Comparison of ENCODE assay signal across 2 cellular contexts in genomic region chr16:49588729-49589384, GRCh38.
A peak's percentile ranks its signal among the peaks of the same experiment; 100 is the strongest.
TF ChIP-seq lines count a peak whose summit lies in the region.

No MANE protein-coding gene starts in this region.

TF ChIP-seq in IMR-90, 13 proteins besides CTCF, POLR2A, EP300 and RAD21 (continued from another document):
- no peak for TF ChIP-seq CHD1 (IDR thresholded peaks at IDR 0.05; ENCODE audit: low read depth, low read length)
- TF ChIP-seq, protein P1, sequence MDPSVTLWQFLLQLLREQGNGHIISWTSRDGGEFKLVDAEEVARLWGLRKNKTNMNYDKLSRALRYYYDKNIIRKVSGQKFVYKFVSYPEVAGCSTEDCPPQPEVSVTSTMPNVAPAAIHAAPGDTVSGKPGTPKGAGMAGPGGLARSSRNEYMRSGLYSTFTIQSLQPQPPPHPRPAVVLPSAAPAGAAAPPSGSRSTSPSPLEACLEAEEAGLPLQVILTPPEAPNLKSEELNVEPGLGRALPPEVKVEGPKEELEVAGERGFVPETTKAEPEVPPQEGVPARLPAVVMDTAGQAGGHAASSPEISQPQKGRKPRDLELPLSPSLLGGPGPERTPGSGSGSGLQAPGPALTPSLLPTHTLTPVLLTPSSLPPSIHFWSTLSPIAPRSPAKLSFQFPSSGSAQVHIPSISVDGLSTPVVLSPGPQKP (IDR thresholded peaks at IDR 0.05; ENCODE audit: borderline replicate concordance, low read depth, low read length), result no peak
- no peak for TF ChIP-seq USF2 (IDR thresholded peaks at IDR 0.05; ENCODE audit: low read depth, low read length)
- no peak for TF ChIP-seq MAFK (IDR thresholded peaks at IDR 0.05; ENCODE audit: low read depth, low read length)
- no peak for TF ChIP-seq MAZ (IDR thresholded peaks at IDR 0.05; ENCODE audit: borderline replicate concordance, low read depth, low read length)
- no peak for TF ChIP-seq SMC3 (IDR thresholded peaks at IDR 0.05; ENCODE audit: low read depth, low read length)
- no peak for TF ChIP-seq CEBPB (IDR thresholded peaks at IDR 0.05; ENCODE audit: low read depth, low read length)
- no peak for TF ChIP-seq FOS (IDR thresholded peaks at IDR 0.05; ENCODE audit: low read depth, low read length)
- no peak for TF ChIP-seq NFE2L2 (IDR thresholded peaks at IDR 0.05; ENCODE audit: low read depth, low read length)
- no peak for TF ChIP-seq RFX5 (IDR thresholded peaks at IDR 0.05; ENCODE audit: low read depth, low read length)

TF ChIP-seq in K562, 482 proteins besides CTCF, POLR2A, EP300 and RAD21 (continued from another document):
- TF ChIP-seq MLLT1 (IDR thresholded peaks at IDR 0.05), result peak in 1 of 2 experiments; percentile 61; a peak in 1 of 4 replicates
- TF ChIP-seq, protein P2, sequence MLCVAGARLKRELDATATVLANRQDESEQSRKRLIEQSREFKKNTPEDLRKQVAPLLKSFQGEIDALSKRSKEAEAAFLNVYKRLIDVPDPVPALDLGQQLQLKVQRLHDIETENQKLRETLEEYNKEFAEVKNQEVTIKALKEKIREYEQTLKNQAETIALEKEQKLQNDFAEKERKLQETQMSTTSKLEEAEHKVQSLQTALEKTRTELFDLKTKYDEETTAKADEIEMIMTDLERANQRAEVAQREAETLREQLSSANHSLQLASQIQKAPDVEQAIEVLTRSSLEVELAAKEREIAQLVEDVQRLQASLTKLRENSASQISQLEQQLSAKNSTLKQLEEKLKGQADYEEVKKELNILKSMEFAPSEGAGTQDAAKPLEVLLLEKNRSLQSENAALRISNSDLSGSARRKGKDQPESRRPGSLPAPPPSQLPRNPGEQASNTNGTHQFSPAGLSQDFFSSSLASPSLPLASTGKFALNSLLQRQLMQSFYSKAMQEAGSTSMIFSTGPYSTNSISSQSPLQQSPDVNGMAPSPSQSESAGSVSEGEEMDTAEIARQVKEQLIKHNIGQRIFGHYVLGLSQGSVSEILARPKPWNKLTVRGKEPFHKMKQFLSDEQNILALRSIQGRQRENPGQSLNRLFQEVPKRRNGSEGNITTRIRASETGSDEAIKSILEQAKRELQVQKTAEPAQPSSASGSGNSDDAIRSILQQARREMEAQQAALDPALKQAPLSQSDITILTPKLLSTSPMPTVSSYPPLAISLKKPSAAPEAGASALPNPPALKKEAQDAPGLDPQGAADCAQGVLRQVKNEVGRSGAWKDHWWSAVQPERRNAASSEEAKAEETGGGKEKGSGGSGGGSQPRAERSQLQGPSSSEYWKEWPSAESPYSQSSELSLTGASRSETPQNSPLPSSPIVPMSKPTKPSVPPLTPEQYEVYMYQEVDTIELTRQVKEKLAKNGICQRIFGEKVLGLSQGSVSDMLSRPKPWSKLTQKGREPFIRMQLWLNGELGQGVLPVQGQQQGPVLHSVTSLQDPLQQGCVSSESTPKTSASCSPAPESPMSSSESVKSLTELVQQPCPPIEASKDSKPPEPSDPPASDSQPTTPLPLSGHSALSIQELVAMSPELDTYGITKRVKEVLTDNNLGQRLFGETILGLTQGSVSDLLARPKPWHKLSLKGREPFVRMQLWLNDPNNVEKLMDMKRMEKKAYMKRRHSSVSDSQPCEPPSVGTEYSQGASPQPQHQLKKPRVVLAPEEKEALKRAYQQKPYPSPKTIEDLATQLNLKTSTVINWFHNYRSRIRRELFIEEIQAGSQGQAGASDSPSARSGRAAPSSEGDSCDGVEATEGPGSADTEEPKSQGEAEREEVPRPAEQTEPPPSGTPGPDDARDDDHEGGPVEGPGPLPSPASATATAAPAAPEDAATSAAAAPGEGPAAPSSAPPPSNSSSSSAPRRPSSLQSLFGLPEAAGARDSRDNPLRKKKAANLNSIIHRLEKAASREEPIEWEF (CRISPR knock-in tag; IDR thresholded peaks at IDR 0.05), result no peak
